Comparison of ENCODE assay signal across 8 cellular contexts in genomic region chr1:156480411-156481192, GRCh38. TPM values are rescaled to one million over a fixed set of nuclear protein-coding genes. Genes with fewer than 3 reads are reported as not detected.
A peak's percentile ranks its signal among the peaks of the same experiment; 100 is the strongest.
DNase-seq lines count a peak whose midpoint lies in the region; ATAC-seq, FAIRE-seq and TF ChIP-seq lines count a peak whose summit lies in the region.

No MANE protein-coding gene starts in this region.

- no peak for TF ChIP-seq POLR2A in right lobe of liver (IDR thresholded peaks at IDR 0.05)

- H3K36me3 ChIP-seq in bronchial epithelial cell (ENCODE audit: control insufficient read depth, insufficient read depth, low read length) = peaks cover 48% of the 10 kb centered on the region
- H3K36me3 ChIP-seq in right lobe of liver = peaks cover 10 to 68% (median 34%) of the 10 kb centered on the region in 4 donors

- TF ChIP-seq CTCF in bronchial epithelial cell (IDR thresholded peaks at IDR 0.05; ENCODE audit: insufficient read depth, low read length, severe bottlenecking) (peak; percentile 85), right lobe of liver (IDR thresholded peaks at IDR 0.05) (peak; percentile 41 to 48 (median 43))

- H3K4me3 ChIP-seq in bronchial epithelial cell (ENCODE audit: low read depth, low read length) (no peak overlapping the region), right lobe of liver (no peak overlapping the region)

- H3K4me1 ChIP-seq in right lobe of liver = peaks cover 0 to 29% (median 13%) of the 10 kb centered on the region in 4 donors

- no peaks in the 10 kb centered on the region for H3K9me3 ChIP-seq in right lobe of liver

- DNase-seq in ELF-1 (ENCODE audit: low read depth, low spot score) (peak; percentile 62), bronchial epithelial cell (ENCODE audit: low read depth) (no peak), right lobe of liver (peak in 1 of 3 donors; percentile 55), NCI-H2081 (lab: John Stamatoyannopoulos, UW) (no peak)
- peak; percentile 52 for DNase-seq in activated CD4-positive, CD25-positive, alpha-beta regulatory T cell treated with anti-CD3 and anti-CD28 coated beads, Interleukin-2, amount 50 U/mL, for 16 hours (ENCODE audit: low read depth, low spot score)
- DNase-seq in stimulated activated CD8-positive, alpha-beta memory T cell treated with anti-CD3 and anti-CD28 coated beads, Interleukin-15, amount 100 ng/mL, for 1 hour (ENCODE audit: low read depth) = peak; percentile 67

- H3K27me3 ChIP-seq in bronchial epithelial cell (ENCODE audit: control insufficient read depth, insufficient read depth, low read length) (no peaks in the 10 kb centered on the region), right lobe of liver (no peaks in the 10 kb centered on the region)

- FAIRE-seq in bronchial epithelial cell (lab: Jason Lieb, UNC) = no peak

- 73% methylated on average over 9 of the region's 34 CpGs for WGBS in right lobe of liver (ENCODE audit: insufficient coverage, low coverage, low lambda C conversion rate, missing lambda C conversion rate)

- intact Hi-C loops in right lobe of liver (cut with DNase I) = no loop called here

- H3K27ac ChIP-seq in right lobe of liver = no peak overlapping the region

- ATAC-seq in HG03432 (IDR thresholded peaks at IDR 0.05; ENCODE audit: unreplicated experiment) (peak; percentile 65), right lobe of liver (peak; percentile 32 to 46 (median 40)), GM19463 (IDR thresholded peaks at IDR 0.05; ENCODE audit: unreplicated experiment) (no peak)

RNA-seq across cellular contexts. Expression of gene MEF2D, which starts 20.0 kb away (rescaled TPM):
- 1.3 and 4.9 TPM in 2 replicates for total RNA-seq in bronchial epithelial cell
- 10 to 100 TPM; 13.3 to 17.1 (median 15.0) TPM for total RNA-seq in right lobe of liver

Comparison
In these comparisons a context has a peak if more than half of its experiments do, and no peak if none do; other contexts are left out.
1. DNase-seq: peak in ELF-1 (single experiment), activated CD4-positive, CD25-positive, alpha-beta regulatory T cell treated with anti-CD3 and anti-CD28 coated beads, Interleukin-2, amount 50 U/mL, for 16 hours (single experiment) and stimulated activated CD8-positive, alpha-beta memory T cell treated with anti-CD3 and anti-CD28 coated beads, Interleukin-15, amount 100 ng/mL, for 1 hour (single experiment); none in bronchial epithelial cell (single experiment) and NCI-H2081 (0 of 2).